Comparison of ENCODE assay signal across 9 cellular contexts in the genomic region with DNA sequence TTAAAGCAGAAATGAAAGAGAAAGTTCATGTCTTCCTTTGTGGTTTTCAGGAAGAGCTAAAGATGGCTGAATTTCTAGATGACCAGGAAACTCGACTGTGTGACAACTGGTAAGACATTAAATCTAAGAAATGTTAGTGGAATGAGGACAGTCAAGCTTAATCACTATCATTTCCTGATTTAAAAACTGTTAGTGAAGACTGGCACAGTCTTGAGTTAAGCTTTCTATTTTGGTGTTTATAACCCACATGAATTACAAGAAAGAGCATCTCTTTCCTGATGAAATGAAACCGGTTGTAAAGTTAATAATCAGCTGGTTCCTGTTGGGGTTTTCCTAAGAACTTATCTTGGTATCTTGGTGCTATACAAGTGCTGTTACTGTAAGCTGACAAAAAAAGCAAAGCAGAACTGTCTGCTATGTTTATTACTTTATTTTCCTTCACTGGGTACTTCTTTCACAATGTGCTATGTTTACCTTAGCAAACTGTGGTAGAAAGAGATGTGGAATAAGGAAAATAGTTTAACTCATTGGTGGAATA. TPM values are rescaled to one million over a fixed set of nuclear protein-coding genes. Genes with fewer than 3 reads are reported as not detected.
DNase-seq lines count a peak whose midpoint lies in the region; ATAC-seq, FAIRE-seq and TF ChIP-seq lines count a peak whose summit lies in the region.
"Had no signal": no experiment of that assay in that cellular context is flagged by ENCODE, and none has a peak within 500 bp of the region (broad histone marks: within the 10 kb centered on the region; RNA-seq: fewer than 3 reads in every experiment).

No MANE protein-coding gene starts in this region.

- CTCF ChIA-PET in A673 (lab: Charles Lee) = interaction anchor here (0.5 kb wide), 1 partner anchor 19 kb away, joined by 6 read pairs; no protein-coding TSS in a partner anchor
- CTCF ChIA-PET in naive thymus-derived CD4-positive, alpha-beta T cell (lab: Charles Lee) = no interaction called here

- H3K4me1 ChIP-seq in A673 (ENCODE audit: insufficient read depth, low read length, poor library complexity, severe bottlenecking) = peaks cover 41% of the 10 kb centered on the region
- peaks cover 30% of the 10 kb centered on the region for H3K4me1 ChIP-seq in body of pancreas
- peaks cover 38 to 55% of the 10 kb centered on the region in 2 donors for H3K4me1 ChIP-seq in naive thymus-derived CD4-positive, alpha-beta T cell (ENCODE audit: control insufficient read depth in 2 of 2, insufficient read depth in 2 of 2, low read length in 2 of 2)

- no peak for TF ChIP-seq CTCF in A673 (conservative IDR thresholded peaks at IDR 0.05; ENCODE audit: low read depth, low read length)
- TF ChIP-seq CTCF in body of pancreas (IDR thresholded peaks at IDR 0.05) = no peak

- peak; percentile 80 for FAIRE-seq in GM19239 (lab: Jason Lieb, UNC)
- FAIRE-seq: colon had no signal

- 21 to 22% methylated on average over 2 of the region's 2 CpGs for WGBS in body of pancreas, 2 donors

- H3K9me3 ChIP-seq in A673 (ENCODE audit: low read depth, low read length, poor library complexity, severe bottlenecking) (no peaks in the 10 kb centered on the region), KOPT-K1 (ENCODE audit: insufficient read depth, low read length, poor library complexity, severe bottlenecking) (no peaks in the 10 kb centered on the region), body of pancreas (no peaks in the 10 kb centered on the region)
- H3K9me3 ChIP-seq in naive thymus-derived CD4-positive, alpha-beta T cell (ENCODE audit: control insufficient read depth in 2 of 3, low read length in 3 of 3) = no peaks in the 10 kb centered on the region

- peaks cover 32 to 72% (median 59%) of the 10 kb centered on the region in 7 donors for H3K4me1 Mint-ChIP-seq in naive thymus-derived CD4-positive, alpha-beta T cell

- H3K4me3 Mint-ChIP-seq in naive thymus-derived CD4-positive, alpha-beta T cell = peak overlapping the region in 9 of 10 donors; percentile 52 to 81 (median 70)

- H3K9me3 Mint-ChIP-seq in naive thymus-derived CD4-positive, alpha-beta T cell = no peaks in the 10 kb centered on the region

- ATAC-seq in body of pancreas = no peak
- ATAC-seq in naive thymus-derived CD4-positive, alpha-beta T cell = peak; percentile 89

- H3K27ac Mint-ChIP-seq in naive thymus-derived CD4-positive, alpha-beta T cell = peak overlapping the region; percentile 3 to 91 (median 85)

- H3K36me3 ChIP-seq in A673 (ENCODE audit: insufficient read depth, low read length, poor library complexity, severe bottlenecking) (peaks cover 12% of the 10 kb centered on the region), KOPT-K1 (ENCODE audit: insufficient read depth, low read length) (peaks cover 37% of the 10 kb centered on the region), body of pancreas (replicated peaks in 1 of 2; ENCODE audit: insufficient read depth in 1 of 2, low read depth in 2 of 2) (peaks cover 0 to 4% of the 10 kb centered on the region in 2 donors)
- H3K36me3 ChIP-seq in naive thymus-derived CD4-positive, alpha-beta T cell (ENCODE audit: control insufficient read depth in 2 of 3, insufficient read depth in 3 of 3, low read length in 3 of 3) = peaks cover 10 to 16% (median 12%) of the 10 kb centered on the region in 3 experiments

- POLR2A ChIA-PET in A673 (lab: Charles Lee; ENCODE audit: low non-redundant PET) = no interaction called here
- POLR2A ChIA-PET in naive thymus-derived CD4-positive, alpha-beta T cell (lab: Charles Lee) = interaction anchor here (0.6 to 5.2 kb wide), 8 partner anchors 10 to 138 kb away, joined by 3 to 30 read pairs (median 6); a partner anchor contains a TSS

- intact Hi-C loops in A673 (cut with micrococcal nuclease; ENCODE audit: unreplicated experiment) = no loop called here
- intact Hi-C loops in body of pancreas (cut with DNase I) = no loop called here
- intact Hi-C loops in naive thymus-derived CD4-positive, alpha-beta T cell (cut with micrococcal nuclease) = loop anchor here (1.0 to 5.0 kb wide), 6 partner anchors 21 to 288 kb away; a partner anchor contains a TSS

- no peaks in the 10 kb centered on the region for H3K27me3 Mint-ChIP-seq in naive thymus-derived CD4-positive, alpha-beta T cell

- peak; percentile 81 for DNase-seq in A673 (ENCODE audit: low spot score)
- DNase-seq in GM19239 (ENCODE audit: insufficient read length, low spot score) = peak; percentile 21
- no peak for DNase-seq in body of pancreas
- peak in 7 of 9 donors; percentile 38 to 75 (median 67) for DNase-seq in naive thymus-derived CD4-positive, alpha-beta T cell
- DNase-seq in AG08395 (ENCODE audit: low spot score) = no peak
- DNase-seq in cerebellar nuclear complex (lab: John Stamatoyannopoulos, UW) = no peak
- no peak for DNase-seq in DMS 273 treated with DMSO at 0.1 percent for 48 hours (lab: John Stamatoyannopoulos, UW)

- TF ChIP-seq POLR2A in body of pancreas (IDR thresholded peaks at IDR 0.05) = no peak

- peak overlapping the region; percentile 68 for H3K27ac ChIP-seq in A673 (ENCODE audit: low read depth, low read length, poor library complexity, severe bottlenecking)
- peak overlapping the region; percentile 58 for H3K27ac ChIP-seq in KOPT-K1 (ENCODE audit: low read depth, low read length, poor library complexity, severe bottlenecking)
- H3K27ac ChIP-seq in body of pancreas = peak overlapping the region; percentile 10 to 78 (median 42)
- H3K27ac ChIP-seq in naive thymus-derived CD4-positive, alpha-beta T cell (ENCODE audit: low read depth, low read length) = peak overlapping the region; percentile 72

- H3K4me3 ChIP-seq in A673 (ENCODE audit: low read depth, low read length, poor library complexity, severe bottlenecking) = peak overlapping the region; percentile 23
- no peak overlapping the region for H3K4me3 ChIP-seq in body of pancreas
- H3K4me3 ChIP-seq in naive thymus-derived CD4-positive, alpha-beta T cell (ENCODE audit: low read length) = peak overlapping the region; percentile 33

- H3K27me3 ChIP-seq in A673 (replicated peaks; ENCODE audit: insufficient read depth, low read depth, low read length, poor library complexity) (no peaks in the 10 kb centered on the region), body of pancreas (no peaks in the 10 kb centered on the region)
- no peaks in the 10 kb centered on the region for H3K27me3 ChIP-seq in naive thymus-derived CD4-positive, alpha-beta T cell (ENCODE audit: control insufficient read depth in 2 of 2, insufficient read depth in 2 of 2, low read length in 2 of 2)

- BruUV-seq in A673 (replicated peaks; lab: Mats Ljungman, UMichigan) = no TSS peak

- H3K36me3 Mint-ChIP-seq in naive thymus-derived CD4-positive, alpha-beta T cell = peaks cover 0 to 29% (median 4%) of the 10 kb centered on the region in 5 donors

RNA-seq across cellular contexts. Expression of a gene that starts 5.2 kb away (rescaled TPM):
- total RNA-seq in A673 (2021) (35.2 and 37.8 TPM in 2 replicates), body of pancreas (10 to 100 TPM; 13.2 to 15.3 TPM)
- 10 to 100 TPM; 22.1 to 86.6 (median 42.7) TPM for total RNA-seq in naive thymus-derived CD4-positive, alpha-beta T cell
- polyA plus RNA-seq in naive thymus-derived CD4-positive, alpha-beta T cell = 10 to 100 TPM; 54.4 to 63.9 TPM

RNA-seq across cellular contexts. Expression of a gene that starts 21.9 kb away (rescaled TPM):
- total RNA-seq in A673 (2021) = 67.4 and 70.5 TPM in 2 replicates
- 10 to 100 TPM; 12.5 to 17.6 TPM for total RNA-seq in body of pancreas
- 10 to 100 TPM; 39.1 to 43.0 (median 42.1) TPM for total RNA-seq in naive thymus-derived CD4-positive, alpha-beta T cell
- polyA plus RNA-seq in naive thymus-derived CD4-positive, alpha-beta T cell = 10 to 100 TPM in 1 of 2 donors, 1 to 10 TPM in 1; 9.8 to 15.9 TPM

Comparison
In these comparisons a context has a peak if more than half of its experiments do, and no peak if none do; other contexts are left out.
1. DNase-seq: peak in A673 (single experiment), GM19239 (single experiment) and naive thymus-derived CD4-positive, alpha-beta T cell (7 of 9); none in body of pancreas (0 of 4), AG08395 (single experiment), cerebellar nuclear complex (0 of 2) and DMS 273 treated with DMSO at 0.1 percent for 48 hours (single experiment).
2. H3K4me3 ChIP-seq: peak in A673 (single experiment) and naive thymus-derived CD4-positive, alpha-beta T cell (single experiment); none in body of pancreas (0 of 2).
3. intact Hi-C loops: an anchor here in naive thymus-derived CD4-positive, alpha-beta T cell (1.0 to 5.0 kb wide); none called in A673 and body of pancreas.
4. Peak in every context shown above with its lines, with median percentiles within 50 percentile points of each other: H3K27ac ChIP-seq.